Comparison of ENCODE assay signal across 8 cellular contexts in the genomic region with DNA sequence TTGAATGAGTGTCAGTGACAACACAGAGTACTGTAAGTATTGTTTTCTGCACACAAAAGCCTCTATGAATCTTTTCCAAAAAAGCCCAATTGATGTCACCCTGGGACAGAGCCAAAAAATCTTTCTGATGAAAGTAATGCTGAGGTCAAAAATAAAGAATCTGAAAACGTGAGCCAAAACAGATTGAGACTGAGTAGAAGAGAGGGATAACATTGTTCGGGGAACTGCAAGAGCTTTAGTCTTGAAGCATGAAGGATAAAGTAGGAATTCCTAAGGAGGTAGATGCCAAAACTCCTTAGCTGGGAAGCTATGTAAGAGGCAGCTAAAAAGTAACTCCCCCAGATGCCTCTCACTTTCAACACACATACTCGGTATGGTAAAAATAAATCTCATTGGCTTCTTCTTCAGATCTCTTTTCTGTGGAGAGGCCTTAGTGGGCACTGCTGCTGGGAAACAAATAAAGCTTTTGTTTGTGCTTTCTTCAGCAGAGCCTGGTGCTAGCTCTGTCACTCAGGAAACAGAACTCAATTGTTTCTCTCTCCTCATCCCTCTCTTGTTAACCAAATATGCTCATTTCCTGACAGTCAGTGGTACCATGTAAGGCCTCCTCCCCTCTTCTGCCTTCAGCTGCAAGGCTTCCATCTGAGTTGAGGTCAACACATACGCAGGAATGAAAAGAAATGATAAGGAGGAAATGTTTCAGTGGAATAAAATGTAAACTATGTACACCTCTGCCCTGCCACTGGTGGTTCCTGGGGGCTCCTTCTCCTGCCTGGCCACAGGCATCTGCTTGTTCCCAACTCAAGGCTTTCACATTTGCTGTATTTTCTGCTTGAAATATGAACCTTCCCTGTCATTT. TPM values are rescaled to one million over a fixed set of nuclear protein-coding genes. Genes with fewer than 3 reads are reported as not detected.
A peak's percentile ranks its signal among the peaks of the same experiment; 100 is the strongest.
DNase-seq lines count a peak whose midpoint lies in the region; ATAC-seq and TF ChIP-seq lines count a peak whose summit lies in the region.

No MANE protein-coding gene starts in this region.

- peak overlapping the region; percentile 68 to 81 (median 77) for H3K27ac ChIP-seq in transverse colon

- H3K4me3 ChIP-seq in MG63 (no peak overlapping the region), transverse colon (no peak overlapping the region)

- TF ChIP-seq POLR2A in transverse colon (IDR thresholded peaks at IDR 0.05) = no peak

- TF ChIP-seq CTCF in transverse colon (IDR thresholded peaks at IDR 0.05) = no peak

- TF ChIP-seq EP300 in transverse colon (IDR thresholded peaks at IDR 0.05; ENCODE audit: low read depth) = no peak

- H3K27ac Mint-ChIP-seq in dendritic cell treated with granulocyte-macrophage colony-stimulating factor and Interleukin-4, amounts not matched to agents 40 ng/mL and 50 ng/mL, for 4 days = peak overlapping the region; percentile 67

- WGBS in transverse colon (ENCODE audit: low coverage in 1 of 2), 2 donors = 23 to 35% methylated on average over 3 to 4 of the region's 4 CpGs

- peaks cover 9% of the 10 kb centered on the region for H3K9me3 Mint-ChIP-seq in dendritic cell treated with granulocyte-macrophage colony-stimulating factor and Interleukin-4, amounts not matched to agents 40 ng/mL and 50 ng/mL, for 4 days

- H3K4me1 Mint-ChIP-seq in dendritic cell treated with granulocyte-macrophage colony-stimulating factor and Interleukin-4, amounts not matched to agents 40 ng/mL and 50 ng/mL, for 4 days (ENCODE audit: low read depth) = peaks cover 48% of the 10 kb centered on the region

- H3K27me3 Mint-ChIP-seq in dendritic cell treated with granulocyte-macrophage colony-stimulating factor and Interleukin-4, amounts not matched to agents 40 ng/mL and 50 ng/mL, for 4 days = no peaks in the 10 kb centered on the region

- ATAC-seq in GM18861 (IDR thresholded peaks at IDR 0.05; ENCODE audit: unreplicated experiment) = peak; percentile 45
- ATAC-seq in GM18519 (IDR thresholded peaks at IDR 0.05; ENCODE audit: low FRiP score, unreplicated experiment) = no peak

- H3K4me1 ChIP-seq in transverse colon = peaks cover 11 to 49% (median 22%) of the 10 kb centered on the region in 4 donors

- H3K27me3 ChIP-seq in MG63 (no peaks in the 10 kb centered on the region), transverse colon (no peaks in the 10 kb centered on the region)

- H3K36me3 Mint-ChIP-seq in dendritic cell treated with granulocyte-macrophage colony-stimulating factor and Interleukin-4, amounts not matched to agents 40 ng/mL and 50 ng/mL, for 4 days (ENCODE audit: low read depth) = no peaks in the 10 kb centered on the region

- intact Hi-C loops in dendritic cell treated with granulocyte-macrophage colony-stimulating factor and Interleukin-4, amounts not matched to agents 40 ng/mL and 50 ng/mL, for 4 days (cut with micrococcal nuclease) = no loop called here
- intact Hi-C loops in transverse colon (cut with DNase I; ENCODE audit: low total_unique reads) = no loop called here

- in situ Hi-C loops in transverse colon (cut with MboI; ENCODE audit: low pct_ligation_motif_present in 1 of 4, low pct_unique_long_range_greater_than_20kb in 1 of 4, low sequenced_read_pairs in 3 of 4) = no loop called here

- H3K9me3 ChIP-seq in MG63 = peaks cover 4% of the 10 kb centered on the region; the same call in 1 of the 2 replicates
- peaks cover 0 to 6% of the 10 kb centered on the region in 2 donors for H3K9me3 ChIP-seq in transverse colon

- DNase-seq in MG63 = peak; percentile 62
- peak; percentile 91 for DNase-seq in medulla oblongata (ENCODE audit: extremely low spot score)
- no peak for DNase-seq in transverse colon
- no peak for DNase-seq in NCI-H2227 treated with DMSO at 0.1 percent for 48 hours (lab: John Stamatoyannopoulos, UW)
- DNase-seq in retina = no peak

- no peak overlapping the region for H3K4me3 Mint-ChIP-seq in dendritic cell treated with granulocyte-macrophage colony-stimulating factor and Interleukin-4, amounts not matched to agents 40 ng/mL and 50 ng/mL, for 4 days

- no peaks in the 10 kb centered on the region for H3K36me3 ChIP-seq in MG63
- H3K36me3 ChIP-seq in transverse colon = no peaks in the 10 kb centered on the region

RNA-seq across cellular contexts. Expression of a gene that starts 58.1 kb away (rescaled TPM):
- total RNA-seq in MG63 (2014; rRNA removed; shearing (Covaris generic); ENCODE audit: low replicate concordance) = 0.36 TPM in 1 of 2 replicates, not detected in the other
- total RNA-seq in transverse colon = 1 to 10 TPM in 3 of 4 donors, not detected in 1; 1.1 to 4.1 (median 3.6) TPM

Comparison
In these comparisons a context has a peak if more than half of its experiments do, and no peak if none do; other contexts are left out.
1. DNase-seq: peak in MG63 (single experiment) and medulla oblongata (single experiment); none in transverse colon (single experiment), NCI-H2227 treated with DMSO at 0.1 percent for 48 hours (single experiment) and retina (single experiment).